In the genomic region with DNA sequence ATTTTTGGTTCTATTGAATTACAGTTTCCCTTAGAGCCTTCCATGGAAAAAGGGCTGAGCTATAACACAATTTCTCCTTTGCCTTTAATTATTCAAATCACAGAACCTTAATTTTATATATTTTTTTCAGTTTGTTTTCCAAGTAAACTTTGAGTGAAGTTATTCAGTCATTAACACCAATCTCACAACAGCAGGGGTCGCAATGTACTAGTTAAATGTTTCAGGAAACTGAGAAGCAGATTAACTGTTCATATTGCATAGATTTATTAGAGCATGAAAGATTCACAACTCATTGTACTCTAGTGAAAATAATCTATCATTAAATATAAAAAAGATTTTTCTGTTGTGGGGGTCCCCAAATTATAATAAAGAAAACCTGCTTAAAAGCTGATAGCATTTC, we compare ENCODE assay signal across 8 cellular contexts.
DNase-seq lines count a peak whose midpoint lies in the region; ATAC-seq, FAIRE-seq and TF ChIP-seq lines count a peak whose summit lies in the region.

No MANE protein-coding gene starts in this region.

- no peaks in the 10 kb centered on the region for H3K27me3 ChIP-seq in PC-9 (ENCODE audit: insufficient read depth, low read depth)

- no peak for FAIRE-seq in urothelium cell line (lab: Jason Lieb, UNC)

- peak; percentile 23 for DNase-seq in AG08395 (ENCODE audit: low spot score)
- peak; percentile 4 for DNase-seq in GM13977 (ENCODE audit: low spot score)
- no peak for DNase-seq in PC-9
- peak; percentile 86 for DNase-seq in fibroblast of the aortic adventitia (ENCODE audit: low read depth)
- peak; percentile 2 for DNase-seq in urothelium cell line (ENCODE audit: low spot score)
- DNase-seq in NK-92 (lab: John Stamatoyannopoulos, UW; ENCODE audit: unreplicated experiment): no peak
- DNase-seq in cerebellum (ENCODE audit: low spot score): no peak

- in situ Hi-C loops in GM13977 (cut with MboI; ENCODE audit: low pct_unique_long_range_greater_than_20kb, low sequenced_read_pairs, unreplicated experiment): no loop called here

- no peaks in the 10 kb centered on the region for H3K9me2 ChIP-seq in PC-9 (ENCODE audit: insufficient read depth)

- no peaks in the 10 kb centered on the region for H3K4me1 ChIP-seq in PC-9 (replicated peaks; ENCODE audit: insufficient read depth)

- no peaks in the 10 kb centered on the region for H3K9me3 ChIP-seq in PC-9 (ENCODE audit: insufficient read depth, low read depth)

- ATAC-seq in HG03097 (IDR thresholded peaks at IDR 0.05; ENCODE audit: low FRiP score, unreplicated experiment): no peak

- H3K27ac ChIP-seq in PC-9: no peak overlapping the region

- H4K20me1 ChIP-seq in PC-9 (ENCODE audit: insufficient read depth): no peaks in the 10 kb centered on the region

- no peak overlapping the region for H3K4me2 ChIP-seq in PC-9

- H3K79me2 ChIP-seq in PC-9 (ENCODE audit: low read depth): no peaks in the 10 kb centered on the region

- CTCF ChIA-PET in PC-9 (lab: Charles Lee): no interaction called here

- TF ChIP-seq CTCF in GM13977 (IDR thresholded peaks at IDR 0.05; ENCODE audit: extremely low read depth, insufficient read depth, missing control alignments) (peak; percentile 40), PC-9 (conservative IDR thresholded peaks at IDR 0.05) (peak; percentile 81), fibroblast of the aortic adventitia (IDR thresholded peaks at IDR 0.05; ENCODE audit: insufficient read depth, low read length) (peak; percentile 50)

- intact Hi-C loops in PC-9 (cut with micrococcal nuclease; ENCODE audit: unreplicated experiment): loop anchor here (5.0 to 10.0 kb wide), 4 partner anchors 83 to 917 kb away; no protein-coding TSS in a partner anchor

- H3K4me3 ChIP-seq in PC-9 (no peak overlapping the region), fibroblast of the aortic adventitia (ENCODE audit: low read depth, low read length) (no peak overlapping the region)

- H3K36me3 ChIP-seq in PC-9 (ENCODE audit: low read depth): no peaks in the 10 kb centered on the region

- no peaks in the 10 kb centered on the region for H3F3A ChIP-seq in PC-9 (ENCODE audit: insufficient read depth, low read depth)

- no TSS peak for BruUV-seq in PC-9 (replicated peaks; lab: Mats Ljungman, UMichigan)

- POLR2A ChIA-PET in PC-9 (lab: Charles Lee; ENCODE audit: unreplicated experiment): no interaction called here

- no peak overlapping the region for H2AFZ ChIP-seq in PC-9

Comparison
In these comparisons a context has a peak if more than half of its experiments do, and no peak if none do; other contexts are left out.
1. DNase-seq: peak in AG08395 (single experiment), GM13977 (single experiment), fibroblast of the aortic adventitia (single experiment) and urothelium cell line (single experiment); none in PC-9 (0 of 2), NK-92 (single experiment) and cerebellum (single experiment).
2. Peak in every context shown above with its lines, with median percentiles within 50 percentile points of each other: CTCF ChIP-seq.